Comparison of ENCODE assay signal across 8 cellular contexts in the genomic region with DNA sequence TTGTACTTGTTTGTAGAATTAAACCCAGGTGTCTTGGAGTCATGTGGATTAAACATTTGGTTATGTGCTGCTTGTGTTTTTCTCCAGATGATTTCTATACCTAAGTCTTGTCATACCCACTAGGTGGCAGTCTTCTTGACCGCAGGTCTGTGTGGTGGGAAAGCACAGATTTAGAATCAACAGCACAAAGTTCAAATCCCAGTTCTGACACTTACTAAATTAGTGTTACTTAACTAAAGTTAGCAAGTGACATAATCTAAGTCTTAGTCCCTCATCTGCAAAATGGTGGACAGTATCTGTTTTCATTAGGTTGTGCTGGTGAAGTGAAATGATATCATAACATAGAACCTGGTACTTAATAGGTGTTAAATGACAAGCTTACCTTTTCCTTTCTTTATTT.
DNase-seq lines count a peak whose midpoint lies in the region; ATAC-seq, FAIRE-seq and TF ChIP-seq lines count a peak whose summit lies in the region.

No MANE protein-coding gene starts in this region.

- no peaks in the 10 kb centered on the region for H3K79me1 ChIP-seq in IMR-90 (ENCODE audit: low read depth in 1 of 2, low read length in 2 of 2)

- H3K27ac ChIP-seq in IMR-90 (ENCODE audit: insufficient read depth, low read length) (no peak overlapping the region), RWPE2 (ENCODE audit: poor library complexity, severe bottlenecking) (peak overlapping the region; percentile 76), epithelial cell of prostate (peak overlapping the region; percentile 75), pancreas (no peak overlapping the region)

- no peak overlapping the region for H4K8ac ChIP-seq in IMR-90 (ENCODE audit: low read depth in 2 of 2, low read length in 2 of 2)

- peaks cover 4% of the 10 kb centered on the region; the same call in 1 of the 2 replicates for H3K9me1 ChIP-seq in IMR-90 (ENCODE audit: insufficient read depth, low read length)

- H3K9me3 ChIP-seq in IMR-90 (ENCODE audit: control insufficient read depth, insufficient read depth, low read length) (no peaks in the 10 kb centered on the region), RWPE2 (ENCODE audit: severe bottlenecking) (no peaks in the 10 kb centered on the region), pancreas (no peaks in the 10 kb centered on the region)

- no peak overlapping the region for H3K4ac ChIP-seq in IMR-90 (ENCODE audit: low read depth, low read length)

- no peak overlapping the region for H2BK20ac ChIP-seq in IMR-90 (ENCODE audit: low read depth, low read length)

- H3K18ac ChIP-seq in IMR-90 (ENCODE audit: low read depth, low read length), result no peak overlapping the region

- no CpG with 5 or more reads among the region's 1 CpG for whole genome bisulfite sequencing in IMR-90 (ENCODE audit: extremely low coverage in 2 of 2, insufficient read length in 1 of 2), 2 experiments
- WGBS in pancreas, 2 donors, result 28 to 36% methylated on average over 1 of the region's 1 CpG

- no peak for FAIRE-seq in pancreas (lab: Jason Lieb, UNC)

- H3K36me3 ChIP-seq in BJ (ENCODE audit: control insufficient read depth, insufficient read depth, low read length) (no peaks in the 10 kb centered on the region), IMR-90 (ENCODE audit: control insufficient read depth, insufficient read depth, low read length) (no peaks in the 10 kb centered on the region), RWPE2 (ENCODE audit: low read depth) (no peaks in the 10 kb centered on the region), pancreas (no peaks in the 10 kb centered on the region)

- H2AK5ac ChIP-seq in IMR-90 (ENCODE audit: low read depth, low read length), result no peak overlapping the region

- H3K4me3 ChIP-seq in BJ (ENCODE audit: low read depth, low read length), result no peak overlapping the region
- no peak overlapping the region for H3K4me3 ChIP-seq in GM12875 (ENCODE audit: low read depth, low read length)
- H3K4me3 ChIP-seq in IMR-90 (ENCODE audit: insufficient read depth, low read depth, low read length), result no peak overlapping the region
- no peak overlapping the region for H3K4me3 ChIP-seq in RWPE2 (ENCODE audit: severe bottlenecking)
- H3K4me3 ChIP-seq in pancreas, result no peak overlapping the region

- ATAC-seq in IMR-90 (ENCODE audit: low read depth), result no peak
- ATAC-seq in RWPE2 (ENCODE audit: low read depth), result no peak
- peak; percentile 50 to 74 (median 64) for ATAC-seq in pancreas

- DNase-seq in BJ (ENCODE audit: low read depth), result no peak
- DNase-seq in IMR-90, result peak; percentile 53
- DNase-seq in RWPE2 (ENCODE audit: low spot score), result no peak
- DNase-seq in epithelial cell of prostate (ENCODE audit: low read depth, low spot score), result no peak
- no peak for DNase-seq in pancreas
- DNase-seq in activated effector memory CD4-positive, alpha-beta T cell treated with Interleukin-2 at 50 U/mL for 16 hours, result no peak
- DNase-seq in posterior vena cava (ENCODE audit: low spot score), result no peak

- no peak overlapping the region for H2BK120ac ChIP-seq in IMR-90 (ENCODE audit: low read depth, low read length)

- dilution Hi-C loops in IMR-90 (cut with HindIII; ENCODE audit: low sequenced_read_pairs, unreplicated experiment), result no loop called here

- no peak overlapping the region for H2AK9ac ChIP-seq in IMR-90 (replicated peaks; ENCODE audit: low read depth, low read length, poor library complexity)

- intact Hi-C loops in IMR-90 (cut with micrococcal nuclease), result loop anchor here (2.0 to 10.0 kb wide), 4 partner anchors 151 to 636 kb away; a partner anchor contains a TSS
- intact Hi-C loops in pancreas (cut with DNase I), result loop anchor here in 1 of 3 donors (10.0 kb wide), 1 partner anchor 319 kb away; no protein-coding TSS in a partner anchor
- intact Hi-C loops in posterior vena cava (cut with DNase I), result no loop called here

- H4K20me1 ChIP-seq in IMR-90 (ENCODE audit: insufficient read depth, low read length), result no peaks in the 10 kb centered on the region

- no peak overlapping the region for H3K14ac ChIP-seq in IMR-90 (replicated peaks; ENCODE audit: low read depth, low read length)

- CTCF ChIA-PET in BJ (lab: Yijun Ruan, JAX) (interaction anchor here (0.9 to 2.1 kb wide), 7 partner anchors 14 to 634 kb away, joined by 3 to 14 read pairs (median 4); no protein-coding TSS in a partner anchor), IMR-90 (lab: Yijun Ruan, JAX) (interaction anchor here (0.6 to 1.9 kb wide), 6 partner anchors 28 to 634 kb away, joined by 3 to 7 read pairs (median 3); no protein-coding TSS in a partner anchor)

- no peak overlapping the region for H2AFZ ChIP-seq in IMR-90 (replicated peaks; ENCODE audit: low read length, poor library complexity)

- H4K5ac ChIP-seq in IMR-90 (ENCODE audit: low read depth, low read length), result no peak overlapping the region

- H3K23ac ChIP-seq in IMR-90 (ENCODE audit: low read depth, low read length), result no peak overlapping the region

- TF ChIP-seq POLR2A in IMR-90 (IDR thresholded peaks at IDR 0.05; ENCODE audit: low read depth, low read length), result no peak

- no peak overlapping the region for H3K4me2 ChIP-seq in IMR-90 (ENCODE audit: low read depth, low read length)

- H2BK5ac ChIP-seq in IMR-90 (ENCODE audit: low read depth, low read length, poor library complexity, severe bottlenecking), result no peak overlapping the region

- H4K91ac ChIP-seq in IMR-90 (ENCODE audit: insufficient read depth, low read depth, low read length), result no peak overlapping the region

- no peak overlapping the region; the same call in 2 of the 3 replicates for H2BK15ac ChIP-seq in IMR-90 (ENCODE audit: low read depth, low read length)

- no peaks in the 10 kb centered on the region for H3K27me3 ChIP-seq in BJ (ENCODE audit: control insufficient read depth, insufficient read depth, low read length)
- H3K27me3 ChIP-seq in IMR-90 (ENCODE audit: control insufficient read depth, insufficient read depth, low read length), result no peaks in the 10 kb centered on the region
- no peaks in the 10 kb centered on the region for H3K27me3 ChIP-seq in RWPE2 (ENCODE audit: insufficient read depth, poor library complexity, severe bottlenecking)
- no peaks in the 10 kb centered on the region for H3K27me3 ChIP-seq in pancreas

- H3K56ac ChIP-seq in IMR-90 (ENCODE audit: extremely low read depth, insufficient read depth, low read length), result no peak overlapping the region

- POLR2A ChIA-PET in BJ (lab: Charles Lee), result no interaction called here
- POLR2A ChIA-PET in IMR-90 (lab: Charles Lee; ENCODE audit: unreplicated experiment), result no interaction called here

- H3K9ac ChIP-seq in IMR-90 (ENCODE audit: low read depth, low read length), result no peak overlapping the region

- H3K4me1 ChIP-seq in IMR-90 (ENCODE audit: control insufficient read depth, insufficient read depth, low read length) (peaks cover 8% of the 10 kb centered on the region), RWPE2 (ENCODE audit: insufficient read depth, poor library complexity, severe bottlenecking) (peaks cover 20% of the 10 kb centered on the region), pancreas (no peaks in the 10 kb centered on the region)

- in situ Hi-C loops in IMR-90 (cut with MboI; ENCODE audit: low sequenced_read_pairs), result loop anchor here (25.0 kb wide), 1 partner anchor 311 kb away; no protein-coding TSS in a partner anchor

- TF ChIP-seq CTCF in BJ (IDR thresholded peaks at IDR 0.05; ENCODE audit: insufficient read depth, low read depth, low read length), result peak; percentile 51
- peak; percentile 60; the same call in 1 of the 2 replicates for TF ChIP-seq CTCF in GM12875 (IDR thresholded peaks at IDR 0.05; ENCODE audit: borderline replicate concordance, insufficient read depth, low read depth, low read length)
- TF ChIP-seq CTCF in IMR-90 (conservative IDR thresholded peaks at IDR 0.05; ENCODE audit: low read depth, low read length), result peak; percentile 51
- peak; percentile 74 for TF ChIP-seq CTCF in RWPE2 (IDR thresholded peaks at IDR 0.05; ENCODE audit: poor library complexity, severe bottlenecking)
- peak; percentile 20 to 42 (median 32) for TF ChIP-seq CTCF in pancreas (IDR thresholded peaks at IDR 0.05)

- peak; percentile 44 for TF ChIP-seq RAD21 in IMR-90 (IDR thresholded peaks at IDR 0.05; ENCODE audit: low read length)

- BruUV-seq in IMR-90 (replicated peaks; lab: Mats Ljungman, UMichigan), result no TSS peak

TF ChIP-seq in IMR-90, 13 proteins besides CTCF, POLR2A, EP300 and RAD21:
- TF ChIP-seq BHLHE40 (IDR thresholded peaks at IDR 0.05; ENCODE audit: low read depth, low read length) (no peak), SMC3 (IDR thresholded peaks at IDR 0.05; ENCODE audit: low read depth, low read length) (peak; percentile 53; the same call in 1 of the 2 replicates)

Comparison
In these comparisons a context has a peak if more than half of its experiments do, and no peak if none do; other contexts are left out.
1. ATAC-seq: peak in pancreas (4 of 4); none in IMR-90 (single experiment) and RWPE2 (single experiment).
2. H3K27ac ChIP-seq: peak in RWPE2 (single experiment) and epithelial cell of prostate (single experiment); none in IMR-90 (single experiment) and pancreas (0 of 4).
3. Peak in every context shown above with its lines, with median percentiles within 50 percentile points of each other: CTCF ChIP-seq.